ENCODE assay signal across 1 cellular context in genomic region chr1:173714759-173715537, GRCh38.
TF ChIP-seq lines count a peak whose summit lies in the region.

Gene KLHL20, plus strand, starts transcription at chr1:173714981. Its CDS starts 1,063 bp downstream, at chr1:173716044.

TF ChIP-seq in H1, 55 proteins besides CTCF, POLR2A, EP300 and RAD21 (continued from another document):
- TF ChIP-seq CHD2 (IDR thresholded peaks at IDR 0.05; ENCODE audit: low read length) (0 out of 2 replicates have a peak, but pooled peaks have one; percentile 30), HDAC2 (IDR thresholded peaks at IDR 0.05; ENCODE audit: borderline replicate concordance in 1 of 2, low read depth in 2 of 2, low read length in 2 of 2) (peak; percentile 83 to 92; a peak in 3 of 4 replicates), JUN (IDR thresholded peaks at IDR 0.05; ENCODE audit: low read depth, low read length) (no peak), BRCA1 (IDR thresholded peaks at IDR 0.05; ENCODE audit: low read depth, low read length) (no peak), BCL11A (IDR thresholded peaks at IDR 0.05; ENCODE audit: low read depth in 2 of 2, low read length in 2 of 2) (no peak), ZNF274 (IDR thresholded peaks at IDR 0.05; ENCODE audit: borderline replicate concordance, extremely low read depth, low read length) (no peak), ATF2 (IDR thresholded peaks at IDR 0.05; ENCODE audit: low read length) (0 out of 2 replicates have a peak, but pooled peaks have one; percentile 52), EGR1 (IDR thresholded peaks at IDR 0.05; ENCODE audit: borderline replicate concordance, low read depth, low read length) (peak; percentile 85), PHF8 (conservative IDR thresholded peaks at IDR 0.05; ENCODE audit: low read depth, low read length) (peak; percentile 81), GTF2F1 (IDR thresholded peaks at IDR 0.05; ENCODE audit: borderline replicate concordance, low read depth, low read length) (no peak), TCF12 (IDR thresholded peaks at IDR 0.05; ENCODE audit: low read depth, low read length) (0 out of 2 replicates have a peak, but pooled peaks have one; percentile 73), CHD1 (IDR thresholded peaks at IDR 0.05; ENCODE audit: low read depth, low read length) (no peak), CBX5 (IDR thresholded peaks at IDR 0.05; ENCODE audit: low read depth, low read length) (no peak), CREB1 (IDR thresholded peaks at IDR 0.05) (peak; percentile 57), KDM1A (IDR thresholded peaks at IDR 0.05; ENCODE audit: borderline replicate concordance, low read length) (no peak), SP2 (IDR thresholded peaks at IDR 0.05; ENCODE audit: low read length) (no peak), CEBPB (IDR thresholded peaks at IDR 0.05; ENCODE audit: low read depth, low read length) (no peak), SUZ12 (IDR thresholded peaks at IDR 0.05; ENCODE audit: low read length) (no peak), YY1 (IDR thresholded peaks at IDR 0.05; ENCODE audit: low read depth, low read length) (peak; percentile 82; the same call in 1 of the 2 replicates), ASH2L (IDR thresholded peaks at IDR 0.05; ENCODE audit: low read length) (peak; percentile 98), CHD7 (IDR thresholded peaks at IDR 0.05; ENCODE audit: insufficient replicate concordance, low read length) (no peak), SP4 (IDR thresholded peaks at IDR 0.05; ENCODE audit: low read length) (peak; percentile 81; the same call in 1 of the 2 replicates), ATF3 (IDR thresholded peaks at IDR 0.05; ENCODE audit: insufficient read depth, low read depth, low read length) (no peak), USF2 (IDR thresholded peaks at IDR 0.05; ENCODE audit: low read length) (no peak), TAF1 (IDR thresholded peaks at IDR 0.05; ENCODE audit: low read depth, low read length) (peak; percentile 91), TBP (IDR thresholded peaks at IDR 0.05; ENCODE audit: low read depth, low read length) (peak; percentile 90), FOSL1 (IDR thresholded peaks at IDR 0.05; ENCODE audit: insufficient read depth, low read depth, low read length) (no peak), EZH2 (IDR thresholded peaks at IDR 0.05; ENCODE audit: low read depth, low read length, severe bottlenecking) (no peak), SAP30 (IDR thresholded peaks at IDR 0.05; ENCODE audit: insufficient read depth, insufficient replicate concordance, low read length) (no peak), MAX (IDR thresholded peaks at IDR 0.05) (no peak; the same call in 1 of the 2 replicates), RBBP5 (IDR thresholded peaks at IDR 0.05; ENCODE audit: borderline replicate concordance, low read depth, low read length) (no peak; the same call in 1 of the 2 replicates), JUND (IDR thresholded peaks at IDR 0.05; ENCODE audit: low read length) (no peak), NRF1 (IDR thresholded peaks at IDR 0.05; ENCODE audit: low read depth, low read length) (no peak), BACH1 (IDR thresholded peaks at IDR 0.05; ENCODE audit: low read length) (no peak), HDAC6 (IDR thresholded peaks at IDR 0.05; ENCODE audit: low read depth, low read length) (no peak), TEAD4 (IDR thresholded peaks at IDR 0.05; ENCODE audit: low read depth, low read length) (no peak), NANOG (IDR thresholded peaks at IDR 0.05; ENCODE audit: insufficient read depth, low read depth, low read length, poor library complexity, severe bottlenecking) (peak; percentile 11), CBX8 (IDR thresholded peaks at IDR 0.05; ENCODE audit: borderline replicate concordance, low read depth, low read length) (no peak), SP1 (IDR thresholded peaks at IDR 0.05; ENCODE audit: low read depth, low read length) (peak; percentile 66), KDM5A (IDR thresholded peaks at IDR 0.05; ENCODE audit: low read length) (peak; percentile 68; the same call in 1 of the 2 replicates), SRF (IDR thresholded peaks at IDR 0.05; ENCODE audit: low read depth, low read length) (peak; percentile 78)
